ENCODE assay signal across 17 cellular contexts in the genomic region with DNA sequence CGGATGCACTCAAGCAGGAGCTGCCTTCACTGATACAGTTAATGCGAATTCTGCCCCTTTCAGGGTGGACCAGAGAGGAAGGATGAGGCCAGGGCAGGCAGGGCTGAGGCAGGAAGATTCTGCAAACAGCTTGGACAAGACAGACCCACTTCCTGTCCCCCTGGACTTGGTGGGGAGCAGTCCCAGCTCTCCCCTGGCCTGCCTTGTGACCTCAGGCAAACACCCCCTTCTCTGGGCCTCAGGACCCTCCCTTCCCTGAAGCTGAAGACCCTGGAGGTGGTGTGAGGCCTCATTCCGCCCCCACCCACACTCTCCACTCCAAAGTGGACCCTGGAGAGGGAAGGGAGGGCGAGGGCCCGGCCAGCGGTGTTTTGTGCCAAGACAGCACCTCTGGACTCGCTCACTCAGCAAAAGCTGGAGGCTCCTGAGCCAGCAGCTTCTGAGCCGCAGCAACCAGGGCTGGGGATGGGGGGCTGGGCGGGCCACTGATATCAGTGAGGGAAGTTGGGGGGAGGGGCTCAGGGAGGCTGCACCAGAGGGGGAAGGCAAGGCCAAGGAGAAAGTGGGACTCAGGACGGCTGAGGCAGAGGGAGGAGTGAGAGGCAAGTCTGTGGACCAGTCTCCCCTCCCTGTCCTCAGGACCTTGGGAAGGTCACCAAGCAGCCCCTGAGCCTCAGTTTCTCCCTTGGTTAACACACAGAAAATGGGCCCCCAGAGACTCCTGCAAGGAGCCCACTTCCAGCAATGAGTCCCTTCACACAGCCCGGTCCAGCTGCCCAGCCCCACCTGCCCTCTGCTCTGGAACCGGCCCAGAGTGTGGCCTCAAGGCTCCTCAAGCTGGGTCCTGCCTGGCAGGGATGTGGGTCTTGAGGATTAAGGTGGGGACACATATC. TPM values are rescaled to one million over a fixed set of nuclear protein-coding genes. Genes with fewer than 3 reads are reported as not detected.
DNase-seq lines count a peak whose midpoint lies in the region; ATAC-seq, FAIRE-seq and TF ChIP-seq lines count a peak whose summit lies in the region.
"Had no signal": no experiment of that assay in that cellular context is flagged by ENCODE, and none has a peak within 500 bp of the region (broad histone marks: within the 10 kb centered on the region; RNA-seq: fewer than 3 reads in every experiment).

No MANE protein-coding gene starts in this region.

- H3K4me1 Mint-ChIP-seq in glutamatergic neuron (ENCODE audit: low read depth, unreplicated experiment): no peaks in the 10 kb centered on the region
- H3K4me1 Mint-ChIP-seq: B cell, IgD-negative memory B cell had no signal

- no peak overlapping the region for H3K4me3 Mint-ChIP-seq in glutamatergic neuron (ENCODE audit: unreplicated experiment)
- H3K4me3 Mint-ChIP-seq: B cell, IgD-negative memory B cell, memory B cell had no signal

- H3K27me3 ChIP-seq in KMS-11 (ENCODE audit: insufficient read depth, low read depth) (no peaks in the 10 kb centered on the region), HepG2 (ENCODE audit: control insufficient read depth in 1 of 2, insufficient read depth in 2 of 2, low read length in 2 of 2) (peaks cover 1 to 8% of the 10 kb centered on the region in 2 experiments; a peak in 2 of 5 replicates), psoas muscle (ENCODE audit: insufficient read depth in 3 of 3, low read length in 2 of 3) (no peaks in the 10 kb centered on the region)
- H3K27me3 ChIP-seq: upper lobe of right lung had no signal

- no peak for TF ChIP-seq RAD21 in HepG2 (CRISPR knock-in tag; IDR thresholded peaks at IDR 0.05)

- H3K4me2 ChIP-seq in KMS-11: peak overlapping the region; percentile 89
- H3K4me2 ChIP-seq in HepG2 (ENCODE audit: low read depth, low read length): no peak overlapping the region

- no peak for TF ChIP-seq CTCF in KMS-11 (conservative IDR thresholded peaks at IDR 0.05; ENCODE audit: low read depth, low read length)
- no peak for TF ChIP-seq CTCF in glutamatergic neuron (IDR thresholded peaks at IDR 0.05; ENCODE audit: partially characterized antibody, unreplicated experiment)
- no peak for TF ChIP-seq CTCF in HepG2 (CRISPR knock-in tag; IDR thresholded peaks at IDR 0.05)
- TF ChIP-seq CTCF in psoas muscle (IDR thresholded peaks at IDR 0.05): no peak

- peak; percentile 23 for DNase-seq in glutamatergic neuron
- DNase-seq in HepG2 (ENCODE audit: low spot score): no peak
- peak; percentile 63 to 73 for DNase-seq in psoas muscle
- no peak for DNase-seq in GM19240 (ENCODE audit: insufficient read length, low spot score)
- no peak for DNase-seq in ACHN
- DNase-seq: activated CD4-positive, alpha-beta T cell treated with anti-CD3 and anti-CD28 coated beads, Interleukin-2, amount 50 U/mL, for 1 hour; activated T-cell treated with anti-CD3 and anti-CD28 coated beads, Interleukin-2, amount 50 U/mL, for 48 hours; DMS53; NCI-H1105; upper lobe of right lung had no signal

- ATAC-seq in HepG2: no peak
- peak in 1 of 4 donors; percentile 32 for ATAC-seq in psoas muscle
- ATAC-seq in GM19324 (IDR thresholded peaks at IDR 0.05; ENCODE audit: low FRiP score, unreplicated experiment): no peak
- ATAC-seq in HG03159 (IDR thresholded peaks at IDR 0.05; ENCODE audit: unreplicated experiment): no peak
- ATAC-seq: upper lobe of right lung had no signal

- no peaks in the 10 kb centered on the region for H3K9me3 Mint-ChIP-seq in glutamatergic neuron (ENCODE audit: unreplicated experiment)
- H3K9me3 Mint-ChIP-seq: IgD-negative memory B cell, memory B cell had no signal

- no peaks in the 10 kb centered on the region for H3K36me3 Mint-ChIP-seq in glutamatergic neuron (ENCODE audit: unreplicated experiment)
- H3K36me3 Mint-ChIP-seq: IgD-negative memory B cell, memory B cell had no signal

- H3K4me3 ChIP-seq in KMS-11 (IDR thresholded peaks at IDR 0.05; ENCODE audit: insufficient read depth, low read depth, low read length) (no peak overlapping the region), HepG2 (replicated peaks in 1 of 3; ENCODE audit: insufficient read depth in 1 of 3, low read depth in 2 of 3, low read length in 3 of 3) (no peak overlapping the region), psoas muscle (no peak overlapping the region)
- H3K4me3 ChIP-seq: prostate gland, upper lobe of right lung had no signal

- in situ Hi-C loops in HepG2 (cut with HindIII; ENCODE audit: extremely low pct_ligation_motif_present, low pct_unique_long_range_greater_than_20kb): no loop called here
- in situ Hi-C loops in ACHN (cut with HindIII; ENCODE audit: low pct_ligation_motif_present, low pct_unique_long_range_greater_than_20kb, low sequenced_read_pairs): no loop called here

- H3K36me3 ChIP-seq in KMS-11 (ENCODE audit: insufficient read depth) (no peaks in the 10 kb centered on the region), HepG2 (replicated peaks in 1 of 2; ENCODE audit: control insufficient read depth in 1 of 2, insufficient read depth in 2 of 2, low read length in 2 of 2) (no peaks in the 10 kb centered on the region), psoas muscle (ENCODE audit: insufficient read depth in 1 of 2, low read depth in 1 of 2) (peaks cover 0 to 7% of the 10 kb centered on the region in 2 donors)
- H3K36me3 ChIP-seq: prostate gland, upper lobe of right lung had no signal

- POLR2A ChIA-PET in HepG2 (lab: Yijun Ruan, JAX): interaction anchor here (0.9 to 1.5 kb wide), 3 partner anchors 10 to 55 kb away, joined by 3 to 12 read pairs (median 3); no protein-coding TSS in a partner anchor

- no peak overlapping the region for H3K27ac Mint-ChIP-seq in glutamatergic neuron (ENCODE audit: unreplicated experiment)
- H3K27ac Mint-ChIP-seq: B cell, memory B cell had no signal

- no peak for TF ChIP-seq EP300 in HepG2 (IDR thresholded peaks at IDR 0.05; ENCODE audit: low read depth in 2 of 2, low read length in 2 of 2)
- TF ChIP-seq EP300 in HepG2 (CRISPR knock-in tag; IDR thresholded peaks at IDR 0.05; ENCODE audit: borderline replicate concordance): no peak

- CTCF ChIA-PET in HepG2 (lab: Yijun Ruan, JAX; ENCODE audit: low intra/inter-chr PET ratio, low total read pairs): no interaction called here

- peaks cover 28% of the 10 kb centered on the region for H3K4me1 ChIP-seq in KMS-11 (ENCODE audit: low read depth, poor library complexity, severe bottlenecking)
- peaks cover 34% of the 10 kb centered on the region for H3K4me1 ChIP-seq in HepG2 (ENCODE audit: insufficient read depth, low read length)
- H3K4me1 ChIP-seq in psoas muscle: no peaks in the 10 kb centered on the region
- H3K4me1 ChIP-seq: prostate gland had no signal

- intact Hi-C loops in HepG2 (cut with micrococcal nuclease; ENCODE audit: unreplicated experiment): no loop called here
- intact Hi-C loops in psoas muscle (cut with DNase I): no loop called here

- peak overlapping the region; percentile 78 for H3K9ac ChIP-seq in KMS-11
- H3K9ac ChIP-seq in HepG2 (ENCODE audit: insufficient read depth, low read depth, low read length): no peak overlapping the region

- peaks cover 6% of the 10 kb centered on the region for H3K27me3 Mint-ChIP-seq in glutamatergic neuron (ENCODE audit: unreplicated experiment)

- TF ChIP-seq POLR2A in HepG2 (IDR thresholded peaks at IDR 0.05; ENCODE audit: insufficient read depth in 1 of 2, low read depth in 2 of 2, low read length in 2 of 2): no peak

- H3K9me3 ChIP-seq in HepG2 (ENCODE audit: low read length): no peaks in the 10 kb centered on the region
- H3K9me3 ChIP-seq in psoas muscle: no peaks in the 10 kb centered on the region
- H3K9me3 ChIP-seq: prostate gland, upper lobe of right lung had no signal

- no peak for FAIRE-seq in HepG2 (lab: Jason Lieb, UNC)

- no peaks in the 10 kb centered on the region for H4K20me1 ChIP-seq in KMS-11 (ENCODE audit: insufficient read depth)
- H4K20me1 ChIP-seq in HepG2 (ENCODE audit: insufficient read depth, low read length): no peaks in the 10 kb centered on the region

- H3K27ac ChIP-seq in KMS-11: peak overlapping the region; percentile 78
- H3K27ac ChIP-seq in HepG2 (ENCODE audit: extremely low read length, insufficient read depth, low read length): no peak overlapping the region
- H3K27ac ChIP-seq in psoas muscle: no peak overlapping the region
- H3K27ac ChIP-seq: prostate gland, upper lobe of right lung had no signal

- no TSS peak for BruUV-seq in HepG2 (replicated peaks; lab: Mats Ljungman, UMichigan)

- H2AFZ ChIP-seq in KMS-11 (ENCODE audit: low read depth): peak overlapping the region; percentile 54; the same call in 1 of the 2 replicates
- H2AFZ ChIP-seq in HepG2 (ENCODE audit: low read length): no peak overlapping the region

- H3K79me2 ChIP-seq in KMS-11 (ENCODE audit: insufficient read depth, low read depth): no peaks in the 10 kb centered on the region
- no peaks in the 10 kb centered on the region for H3K79me2 ChIP-seq in HepG2 (ENCODE audit: insufficient read depth, low read length)

- WGBS in HepG2 (ENCODE audit: low lambda C conversion rate): 19% methylated on average over 8 of the region's 12 CpGs
- 62 to 71% (median 68%) methylated on average over 11 to 12 of the region's 12 CpGs for WGBS in psoas muscle, 3 donors

RNA-seq across cellular contexts. Expression of a gene that starts 8.4 kb away (rescaled TPM):
- total RNA-seq in glutamatergic neuron (ENCODE audit: unreplicated experiment): 1.3 TPM
- 1.2 and 1.3 TPM in 2 replicates for total RNA-seq in HepG2 (2016; rRNA removed; fragmentation: Illumina TruSeq; extraction: Trizol)
- 0.61 and 2.5 TPM in 2 replicates for total RNA-seq in HepG2 (2016; cell fraction: cytosol; rRNA removed; fragmentation: Illumina TruSeq; extraction: Trizol; ENCODE audit: low read depth)
- 1.2 and 1.4 TPM in 2 replicates for total RNA-seq in HepG2 (2016; cell fraction: insoluble cytoplasmic fraction; rRNA removed; fragmentation: Illumina TruSeq; extraction: Trizol)
- total RNA-seq in HepG2 (2016; cell fraction: membrane; rRNA removed; fragmentation: Illumina TruSeq; extraction: Trizol): 1.2 and 1.4 TPM in 2 replicates
- total RNA-seq in HepG2 (2016; cell fraction: nucleus; rRNA removed; fragmentation: Illumina TruSeq; extraction: Trizol): 0.72 and 0.84 TPM in 2 replicates
- polyA plus RNA-seq in HepG2 (2011; rRNA removed): 2.0 and 2.2 TPM in 2 replicates
- polyA plus RNA-seq in HepG2 (2011; cell fraction: cytosol; rRNA removed): 1.3 and 3.0 TPM in 2 replicates
- 2.5 and 3.7 TPM in 2 replicates for polyA plus RNA-seq in HepG2 (2011; cell fraction: nucleus; rRNA removed)
- 1.4 and 2.3 TPM in 2 replicates for polyA plus RNA-seq in HepG2 (2012)
- polyA plus RNA-seq in HepG2 (2016; cell fraction: cytosol; fragmentation: Illumina TruSeq; extraction: Trizol; ENCODE audit: low read depth): 1.5 and 1.7 TPM in 2 replicates
- 1.9 and 2.5 TPM in 2 replicates for polyA plus RNA-seq in HepG2 (2016; cell fraction: insoluble cytoplasmic fraction; fragmentation: Illumina TruSeq; extraction: Trizol; ENCODE audit: low read depth)
- 1.9 and 2.3 TPM in 2 replicates for polyA plus RNA-seq in HepG2 (2016; cell fraction: membrane; fragmentation: Illumina TruSeq; extraction: Trizol; ENCODE audit: low read depth)
- 2.9 and 6.6 TPM in 2 replicates for polyA plus RNA-seq in HepG2 (2016; cell fraction: nucleus; fragmentation: Illumina TruSeq; extraction: Trizol; ENCODE audit: insufficient read depth, low read depth)
- polyA minus RNA-seq in HepG2 (2011; rRNA and poly(A)+ RNA removed; ENCODE audit: low replicate concordance): 2.6 and 7.7 TPM in 2 replicates
- 2.8 and 11.9 TPM in 2 replicates for polyA minus RNA-seq in HepG2 (2011; cell fraction: cytosol; rRNA and poly(A)+ RNA removed)
- 1.1 and 1.3 TPM in 2 replicates for polyA minus RNA-seq in HepG2 (2011; cell fraction: nucleus; rRNA and poly(A)+ RNA removed)
- 1 to 10 TPM; 4.9 to 5.9 (median 4.9) TPM for total RNA-seq in psoas muscle
- polyA plus RNA-seq in psoas muscle: 1 to 10 TPM; 1.7 to 5.1 (median 3.5) TPM
- total RNA-seq: B cell had no signal
- polyA plus RNA-seq: IgD-negative memory B cell had no signal

RNA-seq across cellular contexts. Expression of a gene that starts 17.6 kb away (rescaled TPM):
- total RNA-seq in glutamatergic neuron (ENCODE audit: unreplicated experiment) (9.7 TPM), HepG2 (2016; rRNA removed; fragmentation: Illumina TruSeq; extraction: Trizol) (4.5 and 13.4 TPM in 2 replicates), psoas muscle (100 to 1,000 TPM in 1 of 4 donors, 10 to 100 TPM in 3; 49.3 to 247 (median 57.9) TPM)
- 8.3 and 10.6 TPM in 2 replicates for total RNA-seq in HepG2 (2016; cell fraction: cytosol; rRNA removed; fragmentation: Illumina TruSeq; extraction: Trizol; ENCODE audit: low read depth)
- 3.4 and 13.2 TPM in 2 replicates for total RNA-seq in HepG2 (2016; cell fraction: insoluble cytoplasmic fraction; rRNA removed; fragmentation: Illumina TruSeq; extraction: Trizol)
- 7.7 and 10.7 TPM in 2 replicates for total RNA-seq in HepG2 (2016; cell fraction: membrane; rRNA removed; fragmentation: Illumina TruSeq; extraction: Trizol)
- total RNA-seq in HepG2 (2016; cell fraction: nucleus; rRNA removed; fragmentation: Illumina TruSeq; extraction: Trizol): 12.9 and 21.0 TPM in 2 replicates
- polyA plus RNA-seq in HepG2 (2011; rRNA removed) (23.2 and 36.6 TPM in 2 replicates), psoas muscle (100 to 1,000 TPM in 1 of 3 donors, 10 to 100 TPM in 2; 26.5 to 392 (median 50.9) TPM)
- polyA plus RNA-seq in HepG2 (2011; cell fraction: cytosol; rRNA removed): 13.7 and 17.5 TPM in 2 replicates
- 236 and 242 TPM in 2 replicates for polyA plus RNA-seq in HepG2 (2011; cell fraction: nucleus; rRNA removed)
- polyA plus RNA-seq in HepG2 (2012): 5.1 and 11.5 TPM in 2 replicates
- 8.0 and 9.6 TPM in 2 replicates for polyA plus RNA-seq in HepG2 (2016; cell fraction: cytosol; fragmentation: Illumina TruSeq; extraction: Trizol; ENCODE audit: low read depth)
- 4.7 and 5.0 TPM in 2 replicates for polyA plus RNA-seq in HepG2 (2016; cell fraction: insoluble cytoplasmic fraction; fragmentation: Illumina TruSeq; extraction: Trizol; ENCODE audit: low read depth)
- polyA plus RNA-seq in HepG2 (2016; cell fraction: membrane; fragmentation: Illumina TruSeq; extraction: Trizol; ENCODE audit: low read depth): 7.9 and 9.0 TPM in 2 replicates
- polyA plus RNA-seq in HepG2 (2016; cell fraction: nucleus; fragmentation: Illumina TruSeq; extraction: Trizol; ENCODE audit: insufficient read depth, low read depth): 36.8 and 37.1 TPM in 2 replicates
- 30.7 and 67.4 TPM in 2 replicates for polyA minus RNA-seq in HepG2 (2011; rRNA and poly(A)+ RNA removed; ENCODE audit: low replicate concordance)
- 10.5 and 13.0 TPM in 2 replicates for polyA minus RNA-seq in HepG2 (2011; cell fraction: cytosol; rRNA and poly(A)+ RNA removed)
- polyA minus RNA-seq in HepG2 (2011; cell fraction: nucleus; rRNA and poly(A)+ RNA removed): 10.9 and 15.8 TPM in 2 replicates

RNA-seq across cellular contexts. Expression of a gene that starts 41.2 kb away (rescaled TPM):
- 4.6 TPM for total RNA-seq in glutamatergic neuron (ENCODE audit: unreplicated experiment)
- 0.09 TPM in 1 of 2 replicates, not detected in the other for total RNA-seq in HepG2 (2016; rRNA removed; fragmentation: Illumina TruSeq; extraction: Trizol)
- total RNA-seq in HepG2 (2016; cell fraction: cytosol; rRNA removed; fragmentation: Illumina TruSeq; extraction: Trizol; ENCODE audit: low read depth): 0.09 and 0.10 TPM in 2 replicates
- total RNA-seq in HepG2 (2016; cell fraction: insoluble cytoplasmic fraction; rRNA removed; fragmentation: Illumina TruSeq; extraction: Trizol): 0.09 TPM in 1 of 2 replicates, not detected in the other
- 0.06 and 0.07 TPM in 2 replicates for total RNA-seq in HepG2 (2016; cell fraction: membrane; rRNA removed; fragmentation: Illumina TruSeq; extraction: Trizol)
- total RNA-seq in HepG2 (2016; cell fraction: nucleus; rRNA removed; fragmentation: Illumina TruSeq; extraction: Trizol): 0.13 and 0.16 TPM in 2 replicates
- polyA plus RNA-seq in HepG2 (2011; rRNA removed): 0.65 and 2.3 TPM in 2 replicates
- polyA plus RNA-seq in HepG2 (2011; cell fraction: cytosol; rRNA removed): 0.24 and 0.96 TPM in 2 replicates
- polyA plus RNA-seq in HepG2 (2011; cell fraction: nucleus; rRNA removed): 2.9 and 8.0 TPM in 2 replicates
- polyA plus RNA-seq in HepG2 (2012): 1.1 and 1.9 TPM in 2 replicates
- 1.3 and 1.4 TPM in 2 replicates for polyA plus RNA-seq in HepG2 (2016; cell fraction: cytosol; fragmentation: Illumina TruSeq; extraction: Trizol; ENCODE audit: low read depth)
- 0.07 TPM in 1 of 2 replicates, not detected in the other for polyA plus RNA-seq in HepG2 (2016; cell fraction: insoluble cytoplasmic fraction; fragmentation: Illumina TruSeq; extraction: Trizol; ENCODE audit: low read depth)
- 0.37 and 0.43 TPM in 2 replicates for polyA plus RNA-seq in HepG2 (2016; cell fraction: membrane; fragmentation: Illumina TruSeq; extraction: Trizol; ENCODE audit: low read depth)
- polyA plus RNA-seq in HepG2 (2016; cell fraction: nucleus; fragmentation: Illumina TruSeq; extraction: Trizol; ENCODE audit: insufficient read depth, low read depth): not detected in 2 replicates
- 0.28 and 1.6 TPM in 2 replicates for polyA minus RNA-seq in HepG2 (2011; rRNA and poly(A)+ RNA removed; ENCODE audit: low replicate concordance)
- 0.44 and 0.79 TPM in 2 replicates for polyA minus RNA-seq in HepG2 (2011; cell fraction: cytosol; rRNA and poly(A)+ RNA removed)
- polyA minus RNA-seq in HepG2 (2011; cell fraction: nucleus; rRNA and poly(A)+ RNA removed): 1.7 and 6.0 TPM in 2 replicates
- total RNA-seq in psoas muscle: 1 to 10 TPM in 2 of 4 donors, under 1 TPM in 2; 0.81 to 2.1 (median 1.2) TPM
- polyA plus RNA-seq in psoas muscle: 1 to 10 TPM; 1.3 to 9.8 (median 1.5) TPM

RNA-seq across cellular contexts. Expression of a gene that starts 58.5 kb away (rescaled TPM):
- total RNA-seq in glutamatergic neuron (ENCODE audit: unreplicated experiment): 885 TPM
- 544 and 607 TPM in 2 replicates for total RNA-seq in HepG2 (2016; rRNA removed; fragmentation: Illumina TruSeq; extraction: Trizol)
- 3,105 and 3,667 TPM in 2 replicates for total RNA-seq in HepG2 (2016; cell fraction: cytosol; rRNA removed; fragmentation: Illumina TruSeq; extraction: Trizol; ENCODE audit: low read depth)
- 481 and 554 TPM in 2 replicates for total RNA-seq in HepG2 (2016; cell fraction: insoluble cytoplasmic fraction; rRNA removed; fragmentation: Illumina TruSeq; extraction: Trizol)
- total RNA-seq in HepG2 (2016; cell fraction: membrane; rRNA removed; fragmentation: Illumina TruSeq; extraction: Trizol): 4,411 and 4,459 TPM in 2 replicates
- 460 and 546 TPM in 2 replicates for total RNA-seq in HepG2 (2016; cell fraction: nucleus; rRNA removed; fragmentation: Illumina TruSeq; extraction: Trizol)
- 760 and 802 TPM in 2 replicates for polyA plus RNA-seq in HepG2 (2011; rRNA removed)
- 904 and 962 TPM in 2 replicates for polyA plus RNA-seq in HepG2 (2011; cell fraction: cytosol; rRNA removed)
- 547 and 633 TPM in 2 replicates for polyA plus RNA-seq in HepG2 (2011; cell fraction: nucleus; rRNA removed)
- polyA plus RNA-seq in HepG2 (2012): 4,160 and 4,286 TPM in 2 replicates
- 74,852 and 83,301 TPM in 2 replicates for polyA plus RNA-seq in HepG2 (2016; cell fraction: cytosol; fragmentation: Illumina TruSeq; extraction: Trizol; ENCODE audit: low read depth)
- 2,697 and 2,813 TPM in 2 replicates for polyA plus RNA-seq in HepG2 (2016; cell fraction: insoluble cytoplasmic fraction; fragmentation: Illumina TruSeq; extraction: Trizol; ENCODE audit: low read depth)
- polyA plus RNA-seq in HepG2 (2016; cell fraction: membrane; fragmentation: Illumina TruSeq; extraction: Trizol; ENCODE audit: low read depth): 37,583 and 39,786 TPM in 2 replicates
- 2,546 and 3,012 TPM in 2 replicates for polyA plus RNA-seq in HepG2 (2016; cell fraction: nucleus; fragmentation: Illumina TruSeq; extraction: Trizol; ENCODE audit: insufficient read depth, low read depth)
- 361 and 877 TPM in 2 replicates for polyA minus RNA-seq in HepG2 (2011; rRNA and poly(A)+ RNA removed; ENCODE audit: low replicate concordance)
- polyA minus RNA-seq in HepG2 (2011; cell fraction: cytosol; rRNA and poly(A)+ RNA removed): 693 and 773 TPM in 2 replicates
- 191 and 263 TPM in 2 replicates for polyA minus RNA-seq in HepG2 (2011; cell fraction: nucleus; rRNA and poly(A)+ RNA removed)
- total RNA-seq in psoas muscle: 1,000 to 10,000 TPM; 2,269 to 5,499 (median 3,297) TPM
- over 10,000 TPM in 1 of 3 donors, 1,000 to 10,000 TPM in 2; 2,316 to 16,176 (median 3,132) TPM for polyA plus RNA-seq in psoas muscle

Comparison
In these comparisons a context has a peak if more than half of its experiments do, and no peak if none do; other contexts are left out.
1. DNase-seq: peak in glutamatergic neuron (single experiment) and psoas muscle (2 of 2); none in HepG2 (single experiment), GM19240 (single experiment) and ACHN (single experiment).